Comparison of ENCODE assay signal across 8 cellular contexts in the genomic region with DNA sequence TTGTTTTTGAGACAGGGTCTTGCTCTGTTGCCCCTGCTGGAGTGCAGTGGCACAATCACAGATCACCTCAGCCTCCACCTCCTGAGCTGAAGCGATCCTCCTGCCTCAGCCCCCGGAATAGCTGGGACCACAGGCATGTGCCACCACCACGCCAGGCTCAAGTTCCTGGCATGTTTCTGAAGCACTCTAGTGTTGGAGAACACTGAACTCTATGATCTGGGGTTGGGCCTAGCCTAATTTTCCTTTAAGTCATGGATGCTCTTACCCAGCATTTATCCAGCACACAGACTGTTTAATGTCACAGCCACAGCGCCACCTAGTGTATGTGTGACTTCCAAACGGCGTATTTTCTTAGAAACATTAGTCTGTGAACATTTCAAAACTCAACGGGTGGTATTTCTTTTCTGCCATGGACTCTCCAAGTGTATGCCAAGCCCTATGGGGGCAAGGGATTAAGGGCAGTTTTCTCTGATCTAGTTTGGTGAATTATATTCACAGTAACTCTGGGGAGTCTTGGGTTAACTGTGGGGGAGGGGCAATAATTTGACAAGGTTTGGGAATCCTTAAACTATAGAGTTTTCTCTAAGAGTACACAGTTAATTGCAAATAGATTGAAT.
DNase-seq lines count a peak whose midpoint lies in the region; ATAC-seq and TF ChIP-seq lines count a peak whose summit lies in the region.

No MANE protein-coding gene starts in this region.

- DNase-seq in AG08396 (ENCODE audit: low spot score) = peak; percentile 78
- DNase-seq in NCI-H460 (ENCODE audit: extremely low read depth, low read depth) = peak; percentile 76
- DNase-seq in activated CD4-positive, alpha-beta T cell treated with anti-CD3 and anti-CD28 coated beads for 48 hours = peak; percentile 92
- peak; percentile 97 for DNase-seq in choroid plexus epithelial cell (ENCODE audit: low read depth)
- DNase-seq in right lobe of liver = peak; percentile 77 to 84 (median 78)
- DNase-seq in stimulated activated CD4-positive, alpha-beta T cell treated with anti-CD3 and anti-CD28 coated beads, TNF-alpha, amount 100 ng/mL, for 24 hours (ENCODE audit: low read depth in 3 of 3) = peak; percentile 74 to 83 (median 83)

- no peaks in the 10 kb centered on the region for H3K36me3 ChIP-seq in right lobe of liver

- ATAC-seq in GM18870 (IDR thresholded peaks at IDR 0.05; ENCODE audit: unreplicated experiment) = peak; percentile 69
- peak; percentile 65 for ATAC-seq in HG03342 (IDR thresholded peaks at IDR 0.05; ENCODE audit: unreplicated experiment)
- ATAC-seq in right lobe of liver = peak; percentile 64 to 72 (median 68)

- intact Hi-C loops in right lobe of liver (cut with DNase I) = loop anchor here (10.0 kb wide), 2 partner anchors 74 to 94 kb away; a partner anchor contains a TSS

- 34% methylated on average over 7 of the region's 7 CpGs for WGBS in right lobe of liver (ENCODE audit: insufficient coverage, low coverage, low lambda C conversion rate, missing lambda C conversion rate)

- H3K9me3 ChIP-seq in right lobe of liver = no peaks in the 10 kb centered on the region

- H3K4me3 ChIP-seq in choroid plexus epithelial cell (ENCODE audit: low read depth, low read length) = no peak overlapping the region
- H3K4me3 ChIP-seq in right lobe of liver = no peak overlapping the region

- no peaks in the 10 kb centered on the region for H3K27me3 ChIP-seq in right lobe of liver

- H3K4me1 ChIP-seq in right lobe of liver = peaks cover 0 to 50% (median 11%) of the 10 kb centered on the region in 4 donors

- TF ChIP-seq CTCF in choroid plexus epithelial cell (conservative IDR thresholded peaks at IDR 0.05; ENCODE audit: low read depth, low read length) = peak; percentile 82
- TF ChIP-seq CTCF in right lobe of liver (IDR thresholded peaks at IDR 0.05) = peak; percentile 80 to 98 (median 86)

- peak; percentile 18 for TF ChIP-seq POLR2A in right lobe of liver (IDR thresholded peaks at IDR 0.05)

- peak overlapping the region in 1 of 3 donors; percentile 90 for H3K27ac ChIP-seq in right lobe of liver
